In genomic region chr16:84647830-84648594, GRCh38 we compare ENCODE assay signal across 8 cellular contexts. TPM values are rescaled to one million over a fixed set of nuclear protein-coding genes. Genes with fewer than 3 reads are reported as not detected.
A peak's percentile ranks its signal among the peaks of the same experiment; 100 is the strongest.
DNase-seq lines count a peak whose midpoint lies in the region; ATAC-seq lines count a peak whose summit lies in the region.

TSS of gene KLHL36 (plus strand) at chr16:84648511. CDS start at chr16:84650868, 2,357 bp downstream.

- peak; percentile 84 for ATAC-seq in GM21390 (IDR thresholded peaks at IDR 0.05; ENCODE audit: unreplicated experiment)

- peak within 1 kb of the TSS; percentile 38 for H3K27ac ChIP-seq in layer of hippocampus (ENCODE audit: low read depth, low read length)

- H3K27me3 ChIP-seq in layer of hippocampus (ENCODE audit: control insufficient read depth, insufficient read depth, low read length) = no peaks in the 10 kb centered on the region

- peak; percentile 46 for DNase-seq in EH (ENCODE audit: low read depth)
- DNase-seq in HuH-7 (ENCODE audit: low spot score) = peak; percentile 89
- DNase-seq in activated CD4-positive, CD25-positive, alpha-beta regulatory T cell treated with anti-CD3 and anti-CD28 coated beads, Interleukin-2, amount 50 U/mL, for 72 hours = peak; percentile 84
- peak; percentile 93 for DNase-seq in cerebellum (ENCODE audit: low spot score)
- peak; percentile 56 for DNase-seq in stimulated activated CD4-positive, alpha-beta T cell treated with anti-CD3 and anti-CD28 coated beads, Interleukin-1b, Interleukin-23, amount 100 ng/mL, for 48 hours
- no peak for DNase-seq in NCI-H1694 treated with DMSO at 0.1 percent for 48 hours (lab: John Stamatoyannopoulos, UW)

RNA-seq across cellular contexts. Expression of gene KLHL36, which starts in this region (rescaled TPM):
- 63.5 TPM for total RNA-seq in cerebellum
